19 cellular contexts compared by ENCODE assay signal in the genomic region with DNA sequence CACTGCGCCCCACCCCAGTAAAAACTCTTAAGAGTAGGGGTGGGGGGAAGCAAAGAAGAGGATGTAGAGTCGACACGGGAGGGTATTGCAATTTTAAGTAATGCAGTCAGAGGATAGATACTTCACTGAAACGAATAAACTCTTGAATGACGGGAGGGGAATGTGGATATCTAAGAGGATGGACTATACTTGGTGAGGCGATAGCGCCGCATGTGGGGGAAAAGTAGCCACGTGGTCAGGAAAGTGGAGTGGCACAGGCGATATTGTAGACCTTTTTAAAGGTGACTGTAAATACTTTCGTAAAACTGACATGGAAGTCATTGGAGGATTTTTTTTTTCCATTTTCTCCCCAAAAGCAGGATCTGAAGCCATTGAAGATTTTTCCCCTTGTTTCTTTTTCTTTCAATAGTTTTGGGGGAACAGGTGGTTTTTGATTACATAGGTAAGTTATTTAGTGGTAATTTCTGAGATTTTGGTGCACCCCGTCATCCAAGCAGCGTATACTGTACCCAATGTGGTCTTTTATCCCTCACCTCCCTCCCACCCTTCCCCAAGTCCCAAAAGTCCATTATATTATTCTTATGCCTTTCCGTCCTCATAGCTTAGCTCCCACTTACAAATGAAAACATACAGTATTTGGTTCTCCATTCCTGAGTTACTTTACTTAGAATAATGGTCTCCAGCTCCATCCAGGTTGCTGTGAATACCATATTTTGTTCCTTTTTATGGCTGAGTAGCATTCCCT. TPM values are rescaled to one million over a fixed set of nuclear protein-coding genes. Genes with fewer than 3 reads are reported as not detected.
A peak's percentile ranks its signal among the peaks of the same experiment; 100 is the strongest.
DNase-seq lines count a peak whose midpoint lies in the region; ATAC-seq and TF ChIP-seq lines count a peak whose summit lies in the region.
"Had no signal": no experiment of that assay in that cellular context is flagged by ENCODE, and none has a peak within 500 bp of the region (broad histone marks: within the 10 kb centered on the region; RNA-seq: fewer than 3 reads in every experiment).

No MANE protein-coding gene starts in this region.

- H3K9me3 ChIP-seq in Caco-2, result no peaks in the 10 kb centered on the region
- H3K9me3 ChIP-seq: sigmoid colon, vagina had no signal

- CTCF ChIA-PET in Caco-2 (lab: Charles Lee), result interaction anchor here (0.6 kb wide), 1 partner anchor 40 kb away, joined by 4 read pairs; no protein-coding TSS in a partner anchor
- CTCF ChIA-PET in WTC11 (lab: Charles Lee), result interaction anchor here (0.7 to 1.2 kb wide), 2 partner anchors 63 to 137 kb away, joined by 4 to 7 read pairs; no protein-coding TSS in a partner anchor

- peaks cover 65% of the 10 kb centered on the region for H3K36me3 Mint-ChIP-seq in Caco-2 (ENCODE audit: insufficient read depth, unreplicated experiment)
- peaks cover 42% of the 10 kb centered on the region for H3K36me3 Mint-ChIP-seq in WTC11

- peaks cover 3% of the 10 kb centered on the region for H3K36me3 ChIP-seq in Caco-2 (ENCODE audit: control insufficient read depth, insufficient read depth, low read length)

- H3K27ac Mint-ChIP-seq in Caco-2 (ENCODE audit: unreplicated experiment), result peak overlapping the region; percentile 26
- peak overlapping the region; percentile 44 for H3K27ac Mint-ChIP-seq in WTC11
- H3K27ac Mint-ChIP-seq: CD8-positive, alpha-beta T cell had no signal

- no peaks in the 10 kb centered on the region for H3K27me3 ChIP-seq in Caco-2 (replicated peaks; ENCODE audit: control insufficient read depth, insufficient read depth, low read length)
- H3K27me3 ChIP-seq: sigmoid colon, vagina had no signal

- POLR2A ChIA-PET in Caco-2 (lab: Charles Lee) (no interaction called here), WTC11 (lab: Charles Lee) (interaction anchor here (0.6 kb wide), 1 partner anchor 32 kb away, joined by 3 read pairs; no protein-coding TSS in a partner anchor)

- ATAC-seq in WTC11, result no peak
- ATAC-seq in GM18858 (IDR thresholded peaks at IDR 0.05; ENCODE audit: unreplicated experiment), result no peak
- ATAC-seq in GM18907 (IDR thresholded peaks at IDR 0.05; ENCODE audit: unreplicated experiment), result no peak

- H3K9me3 Mint-ChIP-seq in Caco-2 (ENCODE audit: unreplicated experiment) (no peaks in the 10 kb centered on the region), WTC11 (no peaks in the 10 kb centered on the region)
- H3K9me3 Mint-ChIP-seq: activated T-helper 17 cell treated with anti-CD3 and anti-CD28 coated beads, Interleukin-2, amount 50 U/mL, for 72 hours; CD8-positive, alpha-beta T cell had no signal

- H3K4me1 ChIP-seq in Caco-2, result no peaks in the 10 kb centered on the region
- H3K4me1 ChIP-seq: sigmoid colon, vagina had no signal

- peak; percentile 47 for DNase-seq in NCI-H82 (lab: John Stamatoyannopoulos, UW)
- no peak for DNase-seq in NCI-H82 treated with DMSO at 0.1 percent for 48 hours (lab: John Stamatoyannopoulos, UW; ENCODE audit: unreplicated experiment)
- no peak for DNase-seq in Caco-2
- DNase-seq in WTC11 (ENCODE audit: low spot score), result no peak
- DNase-seq in islet precursor cell, result peak; percentile 37
- DNase-seq in activated effector memory CD4-positive, alpha-beta T cell treated with anti-CD3 and anti-CD28 coated beads, Interleukin-2, amount 50 U/mL, for 16 hours, result no peak
- DNase-seq: anterior cingulate cortex, hypothalamus, kidney glomerular epithelial cell, MV-4-11, NCI-H2029 treated with DMSO at 0.1 percent for 48 hours, NCI-H526 treated with DMSO at 0.1 percent for 48 hours, nucleus accumbens, sigmoid colon had no signal

- H3K4me1 Mint-ChIP-seq in Caco-2 (ENCODE audit: low read depth, unreplicated experiment) (no peaks in the 10 kb centered on the region), WTC11 (no peaks in the 10 kb centered on the region)

- intact Hi-C loops in Caco-2 (cut with micrococcal nuclease; ENCODE audit: unreplicated experiment), result no loop called here

- no peak for TF ChIP-seq CTCF in Caco-2 (IDR thresholded peaks at IDR 0.05; ENCODE audit: insufficient read depth in 1 of 2, low read depth in 1 of 2, low read length in 1 of 2, severe bottlenecking in 1 of 2, unreplicated experiment in 1 of 2)
- TF ChIP-seq CTCF in WTC11 (IDR thresholded peaks at IDR 0.05), result no peak

- H3K27me3 Mint-ChIP-seq in Caco-2 (ENCODE audit: insufficient read depth, unreplicated experiment) (no peaks in the 10 kb centered on the region), WTC11 (ENCODE audit: low read depth) (no peaks in the 10 kb centered on the region)
- H3K27me3 Mint-ChIP-seq: activated T-helper 17 cell treated with anti-CD3 and anti-CD28 coated beads, Interleukin-2, amount 50 U/mL, for 72 hours had no signal

- H3K4me3 ChIP-seq in Caco-2 (ENCODE audit: low read depth, low read length), result no peak overlapping the region
- H3K4me3 ChIP-seq: sigmoid colon, vagina had no signal

- TSS peak; percentile 10 for BruUV-seq in Caco-2 (replicated peaks; lab: Mats Ljungman, UMichigan)

- H3K4me3 Mint-ChIP-seq in Caco-2 (ENCODE audit: unreplicated experiment) (no peak overlapping the region), WTC11 (no peak overlapping the region)
- H3K4me3 Mint-ChIP-seq: activated T-helper 17 cell treated with anti-CD3 and anti-CD28 coated beads, Interleukin-2, amount 50 U/mL, for 72 hours; CD8-positive, alpha-beta T cell had no signal

TF ChIP-seq in WTC11, 78 proteins besides CTCF, POLR2A, EP300 and RAD21:
- no peak for TF ChIP-seq CREB1 (CRISPR knock-in tag; IDR thresholded peaks at IDR 0.05)
- no peak for TF ChIP-seq GRHL2 (CRISPR knock-in tag; IDR thresholded peaks at IDR 0.05; ENCODE audit: insufficient replicate concordance, severe bottlenecking)
- TF ChIP-seq IRF2 (CRISPR knock-in tag; IDR thresholded peaks at IDR 0.05; ENCODE audit: borderline replicate concordance, low read depth), result no peak
- TF ChIP-seq, protein P1, sequence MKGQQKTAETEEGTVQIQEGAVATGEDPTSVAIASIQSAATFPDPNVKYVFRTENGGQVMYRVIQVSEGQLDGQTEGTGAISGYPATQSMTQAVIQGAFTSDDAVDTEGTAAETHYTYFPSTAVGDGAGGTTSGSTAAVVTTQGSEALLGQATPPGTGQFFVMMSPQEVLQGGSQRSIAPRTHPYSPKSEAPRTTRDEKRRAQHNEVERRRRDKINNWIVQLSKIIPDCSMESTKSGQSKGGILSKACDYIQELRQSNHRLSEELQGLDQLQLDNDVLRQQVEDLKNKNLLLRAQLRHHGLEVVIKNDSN (CRISPR knock-in tag; IDR thresholded peaks at IDR 0.05), result no peak
- TF ChIP-seq NFE2L1 (CRISPR knock-in tag; IDR thresholded peaks at IDR 0.05), result no peak
- TF ChIP-seq ETV6 (CRISPR knock-in tag; IDR thresholded peaks at IDR 0.05), result no peak
- TF ChIP-seq SMAD4 (CRISPR knock-in tag; IDR thresholded peaks at IDR 0.05), result no peak
- no peak for TF ChIP-seq NR3C1 (CRISPR knock-in tag; conservative IDR thresholded peaks at IDR 0.05; ENCODE audit: low read depth)
- no peak for TF ChIP-seq TCF7 (CRISPR knock-in tag; IDR thresholded peaks at IDR 0.05; ENCODE audit: low read depth)
- no peak for TF ChIP-seq ZNF396 (CRISPR knock-in tag; IDR thresholded peaks at IDR 0.05; ENCODE audit: borderline replicate concordance)
- TF ChIP-seq, protein P2, sequence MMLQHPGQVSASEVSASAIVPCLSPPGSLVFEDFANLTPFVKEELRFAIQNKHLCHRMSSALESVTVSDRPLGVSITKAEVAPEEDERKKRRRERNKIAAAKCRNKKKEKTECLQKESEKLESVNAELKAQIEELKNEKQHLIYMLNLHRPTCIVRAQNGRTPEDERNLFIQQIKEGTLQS (CRISPR knock-in tag; conservative IDR thresholded peaks at IDR 0.05), result no peak
- no peak for TF ChIP-seq JAZF1 (CRISPR knock-in tag; IDR thresholded peaks at IDR 0.05)

RNA-seq across cellular contexts. Expression of a gene that starts 13.8 kb away (rescaled TPM):
- total RNA-seq in Caco-2 (2022) (62.6 and 68.0 TPM in 2 replicates), WTC11 (2021) (25.5 to 29.5 TPM (median 25.7 TPM) in 3 replicates)

RNA-seq across cellular contexts. Expression of a gene that starts 38.2 kb away (rescaled TPM):
- total RNA-seq in Caco-2 (2022) (17.6 and 25.0 TPM in 2 replicates), WTC11 (2021) (39.3 to 51.8 TPM (median 49.9 TPM) in 3 replicates)

RNA-seq across cellular contexts. Expression of a gene that starts 38.5 kb away (rescaled TPM):
- 40.7 and 49.7 TPM in 2 replicates for total RNA-seq in Caco-2 (2022)
- total RNA-seq in WTC11 (2021), result 49.1 to 51.2 TPM (median 50.6 TPM) in 3 replicates

RNA-seq across cellular contexts. Expression of a gene that starts 39.0 kb away (rescaled TPM):
- total RNA-seq in Caco-2 (2022) (322 and 325 TPM in 2 replicates), WTC11 (2021) (191 to 255 TPM (median 208 TPM) in 3 replicates)

Comparison
In these comparisons a context has a peak if more than half of its experiments do, and no peak if none do; other contexts are left out.
1. DNase-seq: peak in NCI-H82 (single experiment) and islet precursor cell (single experiment); none in NCI-H82 treated with DMSO at 0.1 percent for 48 hours (single experiment), Caco-2 (0 of 2), WTC11 (single experiment) and activated effector memory CD4-positive, alpha-beta T cell treated with anti-CD3 and anti-CD28 coated beads, Interleukin-2, amount 50 U/mL, for 16 hours (single experiment).